Comparison of ENCODE assay signal across 11 cellular contexts in the genomic region with DNA sequence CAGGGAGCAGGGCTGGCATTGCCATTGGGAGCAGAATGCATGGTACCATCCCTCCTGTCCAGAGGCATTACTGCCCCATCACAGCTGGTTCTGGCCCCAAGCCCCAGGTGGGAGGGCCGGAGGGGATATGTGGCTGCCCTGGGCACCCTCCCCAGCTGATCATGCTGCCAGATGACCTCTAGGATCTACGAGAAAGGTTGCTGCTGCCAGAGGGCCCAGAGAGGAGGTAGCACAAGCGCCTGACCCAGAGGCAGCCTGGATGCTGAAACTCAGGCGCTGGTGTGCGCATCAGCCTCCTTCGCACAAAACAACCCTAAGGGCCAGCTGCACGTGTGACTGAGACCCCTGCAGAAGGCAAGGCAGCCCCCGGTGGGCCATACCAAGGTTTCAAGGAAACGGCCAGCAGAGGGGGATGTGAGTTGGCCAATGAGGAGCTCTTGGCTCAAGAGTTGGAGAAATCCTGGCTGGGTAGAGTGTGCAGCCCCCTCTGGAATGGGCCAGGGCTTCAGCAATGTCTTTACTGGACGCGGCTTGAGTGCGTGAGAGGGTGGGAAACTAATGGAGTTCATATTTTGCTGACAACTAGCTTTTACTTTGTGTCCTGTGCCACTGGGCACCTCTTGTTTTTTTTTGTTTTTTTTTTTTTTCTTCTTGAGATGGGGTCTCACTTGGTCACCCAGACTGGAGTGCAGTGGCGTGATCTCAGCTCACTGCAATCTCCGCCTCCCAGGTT.
DNase-seq lines count a peak whose midpoint lies in the region; ATAC-seq and TF ChIP-seq lines count a peak whose summit lies in the region.
"Had no signal": no experiment of that assay in that cellular context is flagged by ENCODE, and none has a peak within 500 bp of the region (broad histone marks: within the 10 kb centered on the region; RNA-seq: fewer than 3 reads in every experiment).

No MANE protein-coding gene starts in this region.

- peaks cover 19% of the 10 kb centered on the region for H3K4me1 ChIP-seq in rectal smooth muscle tissue (ENCODE audit: control insufficient read depth, insufficient read depth, low read length)

- no peak for TF ChIP-seq CTCF in coronary artery (IDR thresholded peaks at IDR 0.05)

- peak; percentile 1 for DNase-seq in GM03348 (ENCODE audit: low spot score)
- peak; percentile 62 for DNase-seq in NCI-H69 (lab: John Stamatoyannopoulos, UW)
- DNase-seq in coronary artery (ENCODE audit: low spot score): no peak
- no peak for DNase-seq in anterior cingulate cortex (lab: John Stamatoyannopoulos, UW)
- DNase-seq in NOMO-1 treated with dmso at 0.1 percent for 144 hours (lab: John Stamatoyannopoulos, UW; ENCODE audit: unreplicated experiment): no peak

- no peak overlapping the region for H3K9ac ChIP-seq in rectal smooth muscle tissue (ENCODE audit: low read length)

- no peak overlapping the region for H3K4me3 ChIP-seq in coronary artery
- no peak overlapping the region for H3K4me3 ChIP-seq in rectal smooth muscle tissue (ENCODE audit: low read length)

- ATAC-seq in GM19455 (IDR thresholded peaks at IDR 0.05; ENCODE audit: unreplicated experiment) (no peak), HG02759 (IDR thresholded peaks at IDR 0.05; ENCODE audit: unreplicated experiment) (no peak)
- ATAC-seq: natural killer cell treated with Interleukin-12 subunit alpha and Interleukin-12 subunit beta and Interleukin-15 and Interleukin-18, amount 100 ng/mL, for 72 hours had no signal

- no peaks in the 10 kb centered on the region for H3K36me3 ChIP-seq in rectal smooth muscle tissue (ENCODE audit: control insufficient read depth, insufficient read depth, low read length)
- H3K36me3 ChIP-seq: WERI-Rb-1 had no signal

- no peaks in the 10 kb centered on the region for H3K27me3 ChIP-seq in rectal smooth muscle tissue (ENCODE audit: control insufficient read depth, insufficient read depth, low read length)

- H3K27ac ChIP-seq in coronary artery (peak overlapping the region; percentile 34 to 99), rectal smooth muscle tissue (ENCODE audit: low read depth, low read length) (peak overlapping the region; percentile 86)
- H3K27ac ChIP-seq: HL-60, WERI-Rb-1 had no signal

Comparison
In these comparisons a context has a peak if more than half of its experiments do, and no peak if none do; other contexts are left out.
1. DNase-seq: peak in GM03348 (single experiment) and NCI-H69 (single experiment); none in coronary artery (single experiment), anterior cingulate cortex (0 of 58) and NOMO-1 treated with dmso at 0.1 percent for 144 hours (single experiment).